In the genomic region with DNA sequence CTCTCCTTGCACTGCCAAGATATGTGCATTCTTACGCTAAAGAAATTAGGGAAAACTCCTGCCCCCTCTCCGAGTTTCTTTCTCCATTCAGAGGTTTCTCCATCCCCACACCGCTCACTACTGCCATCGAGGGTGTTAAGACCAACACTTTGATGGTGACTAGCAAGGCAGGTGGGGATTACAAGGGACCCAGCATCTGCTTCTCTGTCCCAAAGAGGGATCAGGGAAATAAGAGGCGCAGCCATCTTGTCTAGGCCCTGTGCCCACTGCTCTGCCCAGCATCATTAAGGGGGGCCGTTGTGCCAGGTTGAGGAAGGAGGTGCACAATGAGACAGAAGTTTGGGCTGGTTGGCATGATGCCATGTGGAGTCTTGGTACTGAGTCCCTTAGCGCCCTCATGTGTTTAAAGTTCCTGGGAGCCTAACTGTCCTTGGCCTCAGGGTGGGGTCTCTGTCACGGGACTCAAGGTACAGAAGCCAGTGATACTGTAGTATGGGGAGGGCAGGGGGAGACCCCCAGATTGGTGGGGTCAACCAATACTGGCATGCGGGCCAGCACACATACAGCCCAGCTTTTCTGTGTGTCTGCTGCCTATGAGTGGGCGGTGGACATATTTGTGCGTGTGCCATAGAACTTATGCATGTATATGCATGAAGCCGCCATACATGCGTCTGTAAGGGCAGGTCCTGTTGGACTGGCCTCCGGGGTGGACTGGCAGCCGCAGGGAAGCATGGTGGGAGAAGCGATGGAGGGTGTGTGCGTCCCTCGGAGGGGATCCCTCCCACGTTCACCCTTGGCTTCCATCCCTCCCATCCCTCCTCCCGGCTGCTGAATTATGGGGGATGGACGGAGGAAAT, we compare ENCODE assay signal across 8 cellular contexts. TPM values are rescaled to one million over a fixed set of nuclear protein-coding genes. Genes with fewer than 3 reads are reported as not detected.
DNase-seq lines count a peak whose midpoint lies in the region; ATAC-seq, FAIRE-seq and TF ChIP-seq lines count a peak whose summit lies in the region.

No MANE protein-coding gene starts in this region.

- H3K9me3 Mint-ChIP-seq in activated CD4-positive, alpha-beta memory T cell treated with anti-CD3 and anti-CD28 coated beads for 36 hours = no peaks in the 10 kb centered on the region

- TF ChIP-seq POLR2A in A549 (IDR thresholded peaks at IDR 0.05; ENCODE audit: low read length) = no peak

- H3K27ac Mint-ChIP-seq in activated CD4-positive, alpha-beta memory T cell treated with anti-CD3 and anti-CD28 coated beads for 36 hours = peak overlapping the region; percentile 11

- H3K9me3 ChIP-seq in A549 = no peaks in the 10 kb centered on the region
- no peaks in the 10 kb centered on the region for H3K9me3 ChIP-seq in skeletal muscle satellite cell (replicated peaks; ENCODE audit: low read length)

- peaks cover 43% of the 10 kb centered on the region for H3K4me1 Mint-ChIP-seq in activated CD4-positive, alpha-beta memory T cell treated with anti-CD3 and anti-CD28 coated beads for 36 hours (ENCODE audit: low read depth)

- H3K4me3 ChIP-seq in A549 (peak overlapping the region; percentile 59), foreskin fibroblast (ENCODE audit: low read depth in 1 of 2, low read length in 2 of 2) (peak overlapping the region; percentile 65 to 94), skeletal muscle satellite cell (ENCODE audit: low read length) (peak overlapping the region; percentile 90)

- TF ChIP-seq CTCF in A549 (IDR thresholded peaks at IDR 0.05) (no peak; the same call in 1 of the 3 replicates), foreskin fibroblast (IDR thresholded peaks at IDR 0.05; ENCODE audit: low read depth, low read length) (peak; percentile 32)

- no peak for TF ChIP-seq EP300 in A549 (IDR thresholded peaks at IDR 0.05)

- H3K9ac ChIP-seq in skeletal muscle satellite cell (ENCODE audit: low read depth, low read length) = peak overlapping the region; percentile 29

- intact Hi-C loops in activated CD4-positive, alpha-beta memory T cell treated with anti-CD3 and anti-CD28 coated beads for 36 hours (cut with micrococcal nuclease) = loop anchor here (1.0 to 2.0 kb wide), 8 partner anchors 21 to 525 kb away; partner anchors contain the start of genes CKS1B, EFNA4, FLAD1 and KRTCAP2

- H3K27ac ChIP-seq in A549 = peak overlapping the region; percentile 32 to 88; a peak in 4 of 6 replicates

- H3K4me1 ChIP-seq in A549 (peaks cover 55% of the 10 kb centered on the region), skeletal muscle satellite cell (ENCODE audit: control insufficient read depth, insufficient read depth, low read length) (peaks cover 31% of the 10 kb centered on the region)

- DNase-seq in A549 (ENCODE audit: low read depth in 1 of 2, low spot score in 1 of 2) (peak in 1 of 2 experiments; percentile 74), Daoy (ENCODE audit: low read depth) (peak; percentile 67), Kasumi-1 (lab: John Stamatoyannopoulos, UW) (peak; percentile 48 to 55), foreskin fibroblast (peak in 1 of 2 donors; percentile 72), NCI-H2029 (lab: John Stamatoyannopoulos, UW) (no peak)
- peak; percentile 60 for DNase-seq in activated CD4-positive, alpha-beta memory T cell treated with anti-CD3 and anti-CD28 coated beads for 36 hours

- H3K27me3 Mint-ChIP-seq in activated CD4-positive, alpha-beta memory T cell treated with anti-CD3 and anti-CD28 coated beads for 36 hours = peaks cover 40% of the 10 kb centered on the region

- peak in 1 of 2 experiments; percentile 54; a peak in 2 of 5 replicates for TF ChIP-seq RAD21 in A549 (conservative IDR thresholded peaks at IDR 0.05 in 1 of 2, IDR thresholded peaks at IDR 0.05 in 1 of 2)

- WGBS in A549 (ENCODE audit: missing lambda C conversion rate) = 21% methylated on average over 17 of the region's 21 CpGs

- POLR2A ChIA-PET in A549 (lab: Yijun Ruan, JAX) = interaction anchor here (0.6 to 1.8 kb wide), 8 partner anchors 13 to 110 kb away, joined by 3 to 7 read pairs (median 4); partner anchors contain the start of genes EFNA4, KRTCAP2 and ZBTB7B
- POLR2A ChIA-PET in activated CD4-positive, alpha-beta memory T cell treated with anti-CD3 and anti-CD28 coated beads for 36 hours (lab: Charles Lee) = interaction anchor here (0.6 to 2.3 kb wide), 4 partner anchors 21 to 147 kb away, joined by 3 to 21 read pairs (median 4); partner anchors contain the start of genes EFNA4, KRTCAP2 and PMVK

- peaks cover 55% of the 10 kb centered on the region for H3K27me3 ChIP-seq in skeletal muscle satellite cell (ENCODE audit: control insufficient read depth, insufficient read depth, low read length)

- peak overlapping the region; percentile 100 for H3K4me2 ChIP-seq in A549
- peak overlapping the region; percentile 90 for H3K4me2 ChIP-seq in skeletal muscle satellite cell (ENCODE audit: low read length)

- H3K36me3 Mint-ChIP-seq in activated CD4-positive, alpha-beta memory T cell treated with anti-CD3 and anti-CD28 coated beads for 36 hours = no peaks in the 10 kb centered on the region

- CTCF ChIA-PET in A549 (lab: Yijun Ruan, JAX) = interaction anchor here (0.7 to 5.5 kb wide), 32 partner anchors 11 to 550 kb away, joined by 3 to 350 read pairs (median 6); partner anchors contain the start of genes ADAM15, DCST1, DCST2 and EFNA1
- CTCF ChIA-PET in activated CD4-positive, alpha-beta memory T cell treated with anti-CD3 and anti-CD28 coated beads for 36 hours (lab: Charles Lee) = interaction anchor here (0.8 to 4.7 kb wide), 27 partner anchors 8 to 605 kb away, joined by 3 to 125 read pairs (median 10); partner anchors contain the start of genes ADAM15, EFNA3, EFNA4 and FLAD1

- peak overlapping the region; percentile 92 for H3K4me3 Mint-ChIP-seq in activated CD4-positive, alpha-beta memory T cell treated with anti-CD3 and anti-CD28 coated beads for 36 hours

- no peaks in the 10 kb centered on the region for H3K36me3 ChIP-seq in skeletal muscle satellite cell (ENCODE audit: insufficient read depth, low read length)

- FAIRE-seq in A549 (lab: Jason Lieb, UNC) = no peak

- ATAC-seq in A549 = peak; percentile 5 to 10; a peak in 5 of 6 replicates
- no peak for ATAC-seq in GM21717 (IDR thresholded peaks at IDR 0.05; ENCODE audit: unreplicated experiment)

RNA-seq across cellular contexts. Expression of gene EFNA3, which starts 5.5 kb away (rescaled TPM):
- polyA plus RNA-seq in A549 (2011; rRNA removed) = 1.9 and 2.6 TPM in 2 replicates
- 2.6 and 3.0 TPM in 2 replicates for polyA plus RNA-seq in A549 (2012; cell fraction: cytosol; rRNA removed)
- polyA plus RNA-seq in A549 (2012; cell fraction: nucleus; rRNA removed) = 2.7 and 3.3 TPM in 2 replicates
- polyA plus RNA-seq in A549 (2017; fragmentation: RNase III; extraction: RNeasy Plus Mini Kit Qiagen cat#74134 plus additional on column Dnase treatment) = 2.0 to 3.2 TPM (median 2.7 TPM) in 3 replicates
- polyA minus RNA-seq in A549 (2011; rRNA and poly(A)+ RNA removed) = 2.6 and 4.0 TPM in 2 replicates
- total RNA-seq in Daoy (2014; rRNA removed; shearing (Covaris generic)) = 1.1 and 2.4 TPM in 2 replicates
- total RNA-seq in activated CD4-positive, alpha-beta memory T cell treated with anti-CD3 and anti-CD28 coated beads for 36 hours = 1 to 10 TPM; 2.4 to 2.6 TPM
- 2.3 and 4.2 TPM in 2 replicates for total RNA-seq in skeletal muscle satellite cell (2012; rRNA removed)

RNA-seq across cellular contexts. Expression of gene EFNA4, which starts 20.6 kb away (rescaled TPM):
- polyA plus RNA-seq in A549 (2011; rRNA removed) (3.1 and 4.9 TPM in 2 replicates), A549 (2017; fragmentation: RNase III; extraction: RNeasy Plus Mini Kit Qiagen cat#74134 plus additional on column Dnase treatment) (6.1 to 8.7 TPM (median 7.5 TPM) in 3 replicates)
- polyA plus RNA-seq in A549 (2012; cell fraction: cytosol; rRNA removed) = 5.3 and 7.4 TPM in 2 replicates
- 6.7 and 7.0 TPM in 2 replicates for polyA plus RNA-seq in A549 (2012; cell fraction: nucleus; rRNA removed)
- 4.5 and 5.9 TPM in 2 replicates for polyA minus RNA-seq in A549 (2011; rRNA and poly(A)+ RNA removed)
- total RNA-seq in Daoy (2014; rRNA removed; shearing (Covaris generic)) = 10.6 and 16.7 TPM in 2 replicates
- total RNA-seq in activated CD4-positive, alpha-beta memory T cell treated with anti-CD3 and anti-CD28 coated beads for 36 hours = 1 to 10 TPM; 5.0 to 6.1 TPM
- total RNA-seq in skeletal muscle satellite cell (2012; rRNA removed) = 1.8 and 2.4 TPM in 2 replicates

RNA-seq across cellular contexts. Expression of gene ADAM15, which starts 33.0 kb away (rescaled TPM):
- 25.6 and 33.6 TPM in 2 replicates for polyA plus RNA-seq in A549 (2011; rRNA removed)
- 48.4 and 71.3 TPM in 2 replicates for polyA plus RNA-seq in A549 (2012; cell fraction: cytosol; rRNA removed)
- 165 and 205 TPM in 2 replicates for polyA plus RNA-seq in A549 (2012; cell fraction: nucleus; rRNA removed)
- polyA plus RNA-seq in A549 (2017; fragmentation: RNase III; extraction: RNeasy Plus Mini Kit Qiagen cat#74134 plus additional on column Dnase treatment) = 33.0 to 35.2 TPM (median 34.2 TPM) in 3 replicates
- polyA minus RNA-seq in A549 (2011; rRNA and poly(A)+ RNA removed) = 66.5 and 71.0 TPM in 2 replicates
- 44.5 and 46.2 TPM in 2 replicates for total RNA-seq in Daoy (2014; rRNA removed; shearing (Covaris generic))
- 10 to 100 TPM; 54.3 to 60.5 TPM for total RNA-seq in activated CD4-positive, alpha-beta memory T cell treated with anti-CD3 and anti-CD28 coated beads for 36 hours
- total RNA-seq in skeletal muscle satellite cell (2012; rRNA removed) = 78.9 and 80.1 TPM in 2 replicates

RNA-seq across cellular contexts. Expression of gene EFNA1, which starts 43.6 kb away (rescaled TPM):
- 38.9 and 64.6 TPM in 2 replicates for polyA plus RNA-seq in A549 (2011; rRNA removed)
- polyA plus RNA-seq in A549 (2012; cell fraction: cytosol; rRNA removed) = 50.0 and 68.1 TPM in 2 replicates
- polyA plus RNA-seq in A549 (2012; cell fraction: nucleus; rRNA removed) = 60.2 and 62.0 TPM in 2 replicates
- 19.1 to 25.4 TPM (median 25.1 TPM) in 3 replicates for polyA plus RNA-seq in A549 (2017; fragmentation: RNase III; extraction: RNeasy Plus Mini Kit Qiagen cat#74134 plus additional on column Dnase treatment)
- 56.6 and 85.8 TPM in 2 replicates for polyA minus RNA-seq in A549 (2011; rRNA and poly(A)+ RNA removed)
- total RNA-seq in Daoy (2014; rRNA removed; shearing (Covaris generic)) = 24.6 and 34.5 TPM in 2 replicates
- under 1 TPM in 1 of 2 experiments, not detected in 1; 0.24 TPM for total RNA-seq in activated CD4-positive, alpha-beta memory T cell treated with anti-CD3 and anti-CD28 coated beads for 36 hours
- total RNA-seq in skeletal muscle satellite cell (2012; rRNA removed) = 0.22 and 1.3 TPM in 2 replicates

RNA-seq across cellular contexts. Expression of gene DCST1, which starts 50.5 kb away (rescaled TPM):
- polyA plus RNA-seq in A549 (2011; rRNA removed) (0.06 TPM in 1 of 2 replicates, not detected in the other), A549 (2017; fragmentation: RNase III; extraction: RNeasy Plus Mini Kit Qiagen cat#74134 plus additional on column Dnase treatment) (not detected in 3 replicates)
- 0.03 and 0.04 TPM in 2 replicates for polyA plus RNA-seq in A549 (2012; cell fraction: cytosol; rRNA removed)
- polyA plus RNA-seq in A549 (2012; cell fraction: nucleus; rRNA removed) = 0.08 TPM in 1 of 2 replicates, not detected in the other
- 0.25 TPM in 1 of 2 replicates, not detected in the other for polyA minus RNA-seq in A549 (2011; rRNA and poly(A)+ RNA removed)
- total RNA-seq in Daoy (2014; rRNA removed; shearing (Covaris generic)) = not detected in 2 replicates
- total RNA-seq in activated CD4-positive, alpha-beta memory T cell treated with anti-CD3 and anti-CD28 coated beads for 36 hours = under 1 TPM in 1 of 2 experiments, not detected in 1; 0.14 TPM
- total RNA-seq in skeletal muscle satellite cell (2012; rRNA removed) = not detected in 2 replicates
